ENCODE assay signal across 13 cellular contexts in the genomic region with DNA sequence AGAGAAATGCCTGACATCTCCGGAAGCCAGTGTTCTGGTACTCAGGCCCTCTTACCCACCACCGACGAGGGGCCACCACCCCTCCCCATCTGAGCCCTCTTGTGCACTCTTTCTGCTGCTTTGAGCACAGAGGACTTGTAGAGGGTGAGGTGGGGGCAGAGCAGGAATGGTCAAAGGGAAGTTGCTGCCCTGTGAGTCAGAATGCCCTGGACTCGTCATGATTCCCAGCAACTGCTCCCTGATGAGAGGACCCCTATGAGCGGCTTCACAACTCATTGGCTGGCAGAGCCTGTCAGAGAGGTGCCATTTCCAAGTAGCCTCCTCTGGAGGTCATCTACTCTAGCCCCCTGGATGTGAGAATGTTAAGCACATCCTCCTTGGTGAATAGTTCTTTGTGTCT. TPM values are rescaled to one million over a fixed set of nuclear protein-coding genes. Genes with fewer than 3 reads are reported as not detected.
A peak's percentile ranks its signal among the peaks of the same experiment; 100 is the strongest.
DNase-seq lines count a peak whose midpoint lies in the region; TF ChIP-seq lines count a peak whose summit lies in the region.
"Had no signal": no experiment of that assay in that cellular context is flagged by ENCODE, and none has a peak within 500 bp of the region (broad histone marks: within the 10 kb centered on the region; RNA-seq: fewer than 3 reads in every experiment).

No MANE protein-coding gene starts in this region.

- H3K27ac ChIP-seq in ACC112 (ENCODE audit: low read depth, low read length) (0 out of 2 replicates have a peak overlapping the region, but pooled peaks have one; percentile 1), mucosa of rectum (ENCODE audit: low read depth in 2 of 2, low read length in 2 of 2) (peak overlapping the region in 1 of 2 donors; percentile 39), adrenal gland (peak overlapping the region in 1 of 5 donors; percentile 69)

- H3K4me3 Mint-ChIP-seq in endothelial cell (ENCODE audit: unreplicated experiment) = peak overlapping the region; percentile 94
- H3K4me3 Mint-ChIP-seq: activated T-cell treated with anti-CD3 and anti-CD28 coated beads, Interleukin-2, amount 50 U/mL, for 4 hours; stimulated activated naive B cell treated with anti-CD40 and anti-IgM and Interleukin-4, amounts not matched to agents 10 μg/mL and 1 μg/mL and 100 μg/mL, for 72 hours had no signal

- intact Hi-C loops in adrenal gland (cut with DNase I) = no loop called here

- H3K36me3 Mint-ChIP-seq in endothelial cell (ENCODE audit: low read depth, unreplicated experiment) = peaks cover 17% of the 10 kb centered on the region
- H3K36me3 Mint-ChIP-seq: stimulated activated naive B cell treated with anti-CD40 and anti-IgM and Interleukin-4, amounts not matched to agents 10 μg/mL and 1 μg/mL and 100 μg/mL, for 72 hours had no signal

- H3K27ac Mint-ChIP-seq in endothelial cell (ENCODE audit: unreplicated experiment) = peak overlapping the region; percentile 98
- H3K27ac Mint-ChIP-seq: stimulated activated naive B cell treated with anti-CD40 and anti-IgM and Interleukin-4, amounts not matched to agents 10 μg/mL and 1 μg/mL and 100 μg/mL, for 72 hours had no signal

- DNase-seq in MG63 = peak; percentile 87
- DNase-seq in endothelial cell (ENCODE audit: low spot score) = no peak
- DNase-seq in activated effector memory CD4-positive, alpha-beta T cell treated with anti-CD3 and anti-CD28 coated beads, Interleukin-2, amount 50 U/mL, for 16 hours = no peak
- DNase-seq in AML-193 (lab: John Stamatoyannopoulos, UW) = no peak
- no peak for DNase-seq in NCI-H1930 (lab: John Stamatoyannopoulos, UW)
- no peak for DNase-seq in adrenal gland
- DNase-seq: activated T-cell treated with anti-CD3 and anti-CD28 coated beads, Interleukin-2, amount 50 U/mL, for 4 hours; BE2C; NCI-H526; stimulated activated naive B cell treated with anti-CD40 and anti-IgM and Interleukin-4, amounts not matched to agents 10 μg/mL and 1 μg/mL and 100 μg/mL, for 72 hours had no signal

- TF ChIP-seq CTCF in endothelial cell (IDR thresholded peaks at IDR 0.05; ENCODE audit: unreplicated experiment) (no peak), adrenal gland (IDR thresholded peaks at IDR 0.05) (no peak)

- no peaks in the 10 kb centered on the region for H3K27me3 ChIP-seq in ACC112 (ENCODE audit: insufficient read depth, low read length)
- H3K27me3 ChIP-seq in MG63 = no peaks in the 10 kb centered on the region
- H3K27me3 ChIP-seq in mucosa of rectum (ENCODE audit: control insufficient read depth in 2 of 2, insufficient read depth in 2 of 2, low read length in 2 of 2) = no peaks in the 10 kb centered on the region
- H3K27me3 ChIP-seq in adrenal gland = no peaks in the 10 kb centered on the region
- H3K27me3 ChIP-seq: BE2C had no signal

- no peak for TF ChIP-seq POLR2A in adrenal gland (IDR thresholded peaks at IDR 0.05)

- H3K4me1 ChIP-seq in ACC112 (ENCODE audit: control insufficient read depth, insufficient read depth, low read length, unreplicated experiment) (peaks cover 27% of the 10 kb centered on the region), mucosa of rectum (ENCODE audit: control insufficient read depth in 2 of 2, insufficient read depth in 2 of 2, low read length in 2 of 2) (peaks cover 10 to 13% of the 10 kb centered on the region in 2 donors), adrenal gland (replicated peaks in 1 of 2) (no peaks in the 10 kb centered on the region)
- H3K4me1 ChIP-seq: BE2C had no signal

- no peak overlapping the region for H3K9ac ChIP-seq in mucosa of rectum (ENCODE audit: low read depth in 1 of 2, low read length in 2 of 2)

- H2AFZ ChIP-seq in ACC112 (ENCODE audit: low read length, unreplicated experiment) = no peak overlapping the region

- H3K36me3 ChIP-seq in ACC112 (ENCODE audit: insufficient read depth, low read length) = no peaks in the 10 kb centered on the region
- no peaks in the 10 kb centered on the region for H3K36me3 ChIP-seq in MG63
- H3K36me3 ChIP-seq in mucosa of rectum (ENCODE audit: control insufficient read depth in 2 of 2, insufficient read depth in 2 of 2, low read length in 2 of 2) = no peaks in the 10 kb centered on the region
- H3K36me3 ChIP-seq in adrenal gland (replicated peaks in 1 of 2) = no peaks in the 10 kb centered on the region
- H3K36me3 ChIP-seq: BE2C had no signal

- H3K79me2 ChIP-seq in ACC112 (ENCODE audit: control insufficient read depth, insufficient read depth, low read length, unreplicated experiment) = no peaks in the 10 kb centered on the region

- WGBS in adrenal gland, 4 donors = 71 to 83% (median 79%) methylated on average over 5 of the region's 5 CpGs

- H3K4me1 Mint-ChIP-seq in endothelial cell (ENCODE audit: unreplicated experiment) = peaks cover 40% of the 10 kb centered on the region

- no peaks in the 10 kb centered on the region for H3K9me3 Mint-ChIP-seq in endothelial cell (ENCODE audit: unreplicated experiment)
- H3K9me3 Mint-ChIP-seq: activated T-cell treated with anti-CD3 and anti-CD28 coated beads, Interleukin-2, amount 50 U/mL, for 4 hours; stimulated activated naive B cell treated with anti-CD40 and anti-IgM and Interleukin-4, amounts not matched to agents 10 μg/mL and 1 μg/mL and 100 μg/mL, for 72 hours had no signal

- H3K4me3 ChIP-seq in ACC112 (ENCODE audit: low read depth, low read length) (no peak overlapping the region), MG63 (no peak overlapping the region), mucosa of rectum (ENCODE audit: low read length in 2 of 2) (peak overlapping the region; percentile 14 to 23), adrenal gland (no peak overlapping the region)

- H3K27me3 Mint-ChIP-seq in endothelial cell (ENCODE audit: unreplicated experiment) = peaks cover 12% of the 10 kb centered on the region
- H3K27me3 Mint-ChIP-seq: stimulated activated naive B cell treated with anti-CD40 and anti-IgM and Interleukin-4, amounts not matched to agents 10 μg/mL and 1 μg/mL and 100 μg/mL, for 72 hours had no signal

- H3K9me3 ChIP-seq in MG63 (no peaks in the 10 kb centered on the region), mucosa of rectum (ENCODE audit: control insufficient read depth in 2 of 2, low read length in 2 of 2) (no peaks in the 10 kb centered on the region), adrenal gland (replicated peaks in 1 of 3) (no peaks in the 10 kb centered on the region)
- H3K9me3 ChIP-seq: BE2C had no signal

RNA-seq across cellular contexts. Expression of a gene that starts 0.8 kb away (rescaled TPM):
- total RNA-seq in MG63 (2014; rRNA removed; shearing (Covaris generic); ENCODE audit: low replicate concordance) = 0.63 and 0.74 TPM in 2 replicates
- total RNA-seq in endothelial cell (ENCODE audit: unreplicated experiment) (565 TPM), adrenal gland (10 to 100 TPM in 6 of 8 donors, 1 to 10 TPM in 2; 4.6 to 15.2 (median 10.7) TPM)
- polyA plus RNA-seq in adrenal gland = 10 to 100 TPM in 2 of 3 donors, 1 to 10 TPM in 1; 9.8 to 24.8 (median 18.4) TPM

RNA-seq across cellular contexts. Expression of a gene that starts 9.1 kb away (rescaled TPM):
- not detected in 2 replicates for total RNA-seq in MG63 (2014; rRNA removed; shearing (Covaris generic); ENCODE audit: low replicate concordance)
- total RNA-seq in endothelial cell (ENCODE audit: unreplicated experiment) = not detected
- total RNA-seq in adrenal gland = not detected
- polyA plus RNA-seq in adrenal gland = not detected
- total RNA-seq: left lobe of liver had no signal

RNA-seq across cellular contexts. Expression of a gene that starts 20.9 kb away (rescaled TPM):
- 45.6 and 54.5 TPM in 2 replicates for total RNA-seq in MG63 (2014; rRNA removed; shearing (Covaris generic); ENCODE audit: low replicate concordance)
- total RNA-seq in endothelial cell (ENCODE audit: unreplicated experiment) = 69.1 TPM
- total RNA-seq in adrenal gland = 10 to 100 TPM; 29.4 to 63.9 (median 39.0) TPM
- 10 to 100 TPM; 21.2 to 33.5 (median 28.2) TPM for polyA plus RNA-seq in adrenal gland

RNA-seq across cellular contexts. Expression of a gene that starts 22.4 kb away (rescaled TPM):
- total RNA-seq in MG63 (2014; rRNA removed; shearing (Covaris generic); ENCODE audit: low replicate concordance) = not detected in 2 replicates
- total RNA-seq in endothelial cell (ENCODE audit: unreplicated experiment) (69.6 TPM), adrenal gland (10 to 100 TPM in 4 of 8 donors, 1 to 10 TPM in 4; 6.5 to 16.2 (median 9.6) TPM)
- 1 to 10 TPM; 4.9 to 8.1 (median 5.9) TPM for polyA plus RNA-seq in adrenal gland

RNA-seq across cellular contexts. Expression of a gene that starts 57.8 kb away (rescaled TPM):
- total RNA-seq in MG63 (2014; rRNA removed; shearing (Covaris generic); ENCODE audit: low replicate concordance) = 1.2 and 9.7 TPM in 2 replicates
- total RNA-seq in endothelial cell (ENCODE audit: unreplicated experiment) = 7.6 TPM
- total RNA-seq in adrenal gland = 100 to 1,000 TPM in 1 of 8 donors, 10 to 100 TPM in 3, 1 to 10 TPM in 4; 4.6 to 124 (median 8.5) TPM
- polyA plus RNA-seq in adrenal gland = 10 to 100 TPM in 2 of 3 donors, 1 to 10 TPM in 1; 9.6 to 21.5 (median 11.7) TPM

Comparison
In these comparisons a context has a peak if more than half of its experiments do, and no peak if none do; other contexts are left out.
1. H3K4me3 ChIP-seq: peak in mucosa of rectum (2 of 2); none in ACC112 (single experiment), MG63 (single experiment) and adrenal gland (0 of 4).
2. RNA of a gene that starts 0.8 kb away (total RNA-seq): 565 TPM in endothelial cell (single experiment); 4.6 to 15.2 TPM in adrenal gland and 0.63 to 0.74 TPM in MG63; every median in the first group is over 10 times any median in the second.